ENCODE assay signal across 8 cellular contexts in the genomic region with DNA sequence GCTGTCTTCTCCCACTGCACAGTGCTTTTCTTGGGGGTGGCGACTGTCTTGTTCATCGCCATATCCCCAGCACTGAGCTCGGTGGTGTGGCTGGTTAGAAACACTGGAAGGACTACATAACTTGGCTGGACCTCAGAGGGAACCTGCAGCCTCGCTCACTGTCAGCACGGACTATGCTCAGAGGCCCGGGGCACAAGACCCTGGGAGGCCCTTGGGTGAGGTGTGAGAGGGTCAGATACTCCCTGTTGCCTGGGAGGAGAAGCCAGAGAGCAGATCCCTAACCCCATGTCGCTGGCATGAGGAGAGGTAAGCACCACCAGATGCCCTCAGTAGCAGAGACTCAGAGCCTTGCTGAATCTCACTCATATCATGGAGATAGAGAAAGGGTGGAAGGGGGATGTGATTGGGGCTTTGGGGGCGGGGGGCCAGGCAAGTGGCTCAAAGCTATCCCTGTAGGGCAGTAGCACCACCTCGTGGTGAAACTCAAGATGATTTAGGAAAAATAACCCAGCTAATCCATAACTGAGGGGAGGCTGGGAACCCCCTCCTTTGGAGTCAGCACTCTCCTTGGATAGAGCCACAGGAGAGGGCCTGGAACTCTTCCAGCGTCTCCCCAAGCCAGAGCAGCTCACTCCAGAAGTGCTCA. TPM values are rescaled to one million over a fixed set of nuclear protein-coding genes. Genes with fewer than 3 reads are reported as not detected.
DNase-seq lines count a peak whose midpoint lies in the region; ATAC-seq and TF ChIP-seq lines count a peak whose summit lies in the region.

No MANE protein-coding gene starts in this region.

- WGBS in neuronal stem cell (ENCODE audit: extremely low coverage in 2 of 2, insufficient read length in 2 of 2, insufficient replicate concordance in 1 of 2), 2 donors, result no CpG with 5 or more reads among the region's 10 CpGs

- no peaks in the 10 kb centered on the region for H3K27me3 ChIP-seq in CD4-positive, alpha-beta T cell (ENCODE audit: control insufficient read depth, insufficient read depth, low read length)
- H3K27me3 ChIP-seq in fibroblast of lung (ENCODE audit: control insufficient read depth, insufficient read depth, low read length), result no peaks in the 10 kb centered on the region
- H3K27me3 ChIP-seq in neuronal stem cell (ENCODE audit: control insufficient read depth in 3 of 3, insufficient read depth in 3 of 3, low read depth in 1 of 3, low read length in 3 of 3), result peaks cover 0 to 17% (median 0%) of the 10 kb centered on the region in 3 experiments

- H3K4me1 ChIP-seq in HEK293 (ENCODE audit: control insufficient read depth, insufficient read depth, low read length) (no peaks in the 10 kb centered on the region), fibroblast of lung (ENCODE audit: control insufficient read depth, extremely low read depth, insufficient read depth, low read length) (peaks cover 2% of the 10 kb centered on the region), neuronal stem cell (ENCODE audit: control insufficient read depth in 2 of 2, insufficient read depth in 1 of 2, low read depth in 1 of 2, low read length in 2 of 2) (peaks cover 9 to 29% of the 10 kb centered on the region in 2 donors)

- H3K9ac ChIP-seq in fibroblast of lung (ENCODE audit: insufficient read depth, low read length), result no peak overlapping the region
- peak overlapping the region; percentile 24 for H3K9ac ChIP-seq in neuronal stem cell (ENCODE audit: low read depth, low read length, poor library complexity)

- H3K27me3 Mint-ChIP-seq in CD4-positive, alpha-beta T cell, result no peaks in the 10 kb centered on the region

- H2BK5ac ChIP-seq in neuronal stem cell (ENCODE audit: low read length), result no peak overlapping the region

- no peak overlapping the region for H4K91ac ChIP-seq in neuronal stem cell (ENCODE audit: low read depth, low read length, poor library complexity)

- no peak overlapping the region for H4K8ac ChIP-seq in neuronal stem cell (ENCODE audit: low read depth, low read length)

- H3K79me1 ChIP-seq in neuronal stem cell (ENCODE audit: low read depth, low read length), result no peaks in the 10 kb centered on the region

- POLR2A ChIA-PET in CD4-positive, alpha-beta T cell (lab: Charles Lee), result interaction anchor here (0.6 to 16.4 kb wide), 16 partner anchors 9 to 1359 kb away, joined by 3 to 274 read pairs (median 5); a partner anchor contains a TSS
- POLR2A ChIA-PET in HEK293 (lab: Yijun Ruan, JAX), result interaction anchor here (0.6 to 2.5 kb wide), 15 partner anchors 10 to 133 kb away, joined by 3 to 13 read pairs (median 4); a partner anchor contains a TSS

- no peak overlapping the region for H2BK120ac ChIP-seq in neuronal stem cell (ENCODE audit: low read depth, low read length)

- DNase-seq in CD4-positive, alpha-beta T cell, result peak in 4 of 10 experiments; percentile 23 to 41 (median 32)
- peak in 1 of 2 donors; percentile 53 for DNase-seq in fibroblast of lung (ENCODE audit: low read depth in 2 of 2)
- DNase-seq in neuronal stem cell (ENCODE audit: low spot score), result no peak
- no peak for DNase-seq in KG1 (lab: John Stamatoyannopoulos, UW)

- no peak overlapping the region for H2BK15ac ChIP-seq in neuronal stem cell (ENCODE audit: low read length)

- H3K14ac ChIP-seq in neuronal stem cell (ENCODE audit: low read length), result no peak overlapping the region

- no peak overlapping the region for H2BK12ac ChIP-seq in neuronal stem cell (ENCODE audit: low read length)

- H3K79me2 ChIP-seq in fibroblast of lung (ENCODE audit: control insufficient read depth, insufficient read depth, low read length), result no peaks in the 10 kb centered on the region

- intact Hi-C loops in CD4-positive, alpha-beta T cell (cut with DNase I, micrococcal nuclease), result loop anchor here (1.0 kb wide), 6 partner anchors 41 to 187 kb away; no protein-coding TSS in a partner anchor

- H3K9me3 Mint-ChIP-seq in CD4-positive, alpha-beta T cell, result no peaks in the 10 kb centered on the region

- ATAC-seq in CD4-positive, alpha-beta T cell (ENCODE audit: poor library complexity), result peak; percentile 44
- ATAC-seq in GM21786 (IDR thresholded peaks at IDR 0.05; ENCODE audit: unreplicated experiment) (no peak), HG03280 (IDR thresholded peaks at IDR 0.05; ENCODE audit: unreplicated experiment) (no peak)

- no peaks in the 10 kb centered on the region for H3K36me3 Mint-ChIP-seq in CD4-positive, alpha-beta T cell (ENCODE audit: low read depth)

- peaks cover 46% of the 10 kb centered on the region for H3K4me1 Mint-ChIP-seq in CD4-positive, alpha-beta T cell (ENCODE audit: low read depth)

- H3K4me2 ChIP-seq in fibroblast of lung (ENCODE audit: extremely low read depth, insufficient read depth, low read length), result no peak overlapping the region
- no peak overlapping the region for H3K4me2 ChIP-seq in neuronal stem cell (ENCODE audit: insufficient read depth, low read length, poor library complexity, severe bottlenecking)

- H3K4me3 Mint-ChIP-seq in CD4-positive, alpha-beta T cell, result no peak overlapping the region

- CTCF ChIA-PET in CD4-positive, alpha-beta T cell (lab: Charles Lee), result interaction anchor here (0.5 to 13.5 kb wide), 23 partner anchors 11 to 782 kb away, joined by 3 to 164 read pairs (median 10); a partner anchor contains a TSS
- CTCF ChIA-PET in HEK293 (lab: Yijun Ruan, JAX), result interaction anchor here (0.5 to 16.6 kb wide), 61 partner anchors 9 to 804 kb away, joined by 3 to 271 read pairs (median 5); a partner anchor contains a TSS

- peak; percentile 62 for TF ChIP-seq CTCF in CD4-positive, alpha-beta T cell (IDR thresholded peaks at IDR 0.05)
- TF ChIP-seq CTCF in HEK293 (tag by site-specific recombination; IDR thresholded peaks at IDR 0.05) (no peak), WI38 (IDR thresholded peaks at IDR 0.05; ENCODE audit: low read depth, low read length) (peak; percentile 10), fibroblast of lung (conservative IDR thresholded peaks at IDR 0.05 in 1 of 2, IDR thresholded peaks at IDR 0.05 in 1 of 2; ENCODE audit: low read depth in 1 of 2, low read length in 2 of 2) (peak; percentile 41)

- H2AFZ ChIP-seq in fibroblast of lung (ENCODE audit: low read length) (no peak overlapping the region), neuronal stem cell (ENCODE audit: low read length) (no peak overlapping the region)

- no peak overlapping the region for H3K27ac Mint-ChIP-seq in CD4-positive, alpha-beta T cell

- H4K20me1 ChIP-seq in fibroblast of lung (ENCODE audit: control insufficient read depth, extremely low read depth, insufficient read depth, low read length), result no peaks in the 10 kb centered on the region

- H3K27ac ChIP-seq in CD4-positive, alpha-beta T cell (ENCODE audit: low read depth, low read length), result no peak overlapping the region
- no peak overlapping the region for H3K27ac ChIP-seq in HEK293 (ENCODE audit: extremely low read depth, low read depth, low read length)
- no peak overlapping the region for H3K27ac ChIP-seq in fibroblast of lung (ENCODE audit: insufficient read depth, low read length)
- H3K27ac ChIP-seq in neuronal stem cell (replicated peaks; ENCODE audit: low read length), result no peak overlapping the region

- H3K4me3 ChIP-seq in HEK293 (ENCODE audit: low read depth, low read length) (no peak overlapping the region), WI38 (ENCODE audit: low read depth, low read length) (no peak overlapping the region), fibroblast of lung (replicated peaks in 1 of 4; ENCODE audit: control extremely low read depth in 1 of 4, insufficient read depth in 1 of 4, low read depth in 3 of 4, low read length in 4 of 4) (no peak overlapping the region), neuronal stem cell (ENCODE audit: low read length in 2 of 2) (no peak overlapping the region)

- H3K18ac ChIP-seq in neuronal stem cell (ENCODE audit: low read length), result peak overlapping the region; percentile 71

- no peaks in the 10 kb centered on the region for H3K9me3 ChIP-seq in CD4-positive, alpha-beta T cell (ENCODE audit: control insufficient read depth, low read length)
- no peaks in the 10 kb centered on the region for H3K9me3 ChIP-seq in HEK293 (ENCODE audit: control insufficient read depth, insufficient read depth, low read depth, low read length)
- H3K9me3 ChIP-seq in fibroblast of lung (ENCODE audit: control insufficient read depth, insufficient read depth, low read depth, low read length), result no peaks in the 10 kb centered on the region
- H3K9me3 ChIP-seq in neuronal stem cell (replicated peaks in 1 of 2; ENCODE audit: control insufficient read depth in 2 of 2, insufficient read depth in 1 of 2, low read depth in 1 of 2, low read length in 2 of 2), result no peaks in the 10 kb centered on the region

- peak overlapping the region; percentile 48 for H2AK5ac ChIP-seq in neuronal stem cell (ENCODE audit: low read depth, low read length)

- no peaks in the 10 kb centered on the region for H3K36me3 ChIP-seq in HEK293 (ENCODE audit: control insufficient read depth in 2 of 2, insufficient read depth in 1 of 2, low read length in 2 of 2)
- no peaks in the 10 kb centered on the region for H3K36me3 ChIP-seq in fibroblast of lung (ENCODE audit: control insufficient read depth, insufficient read depth, low read length)
- H3K36me3 ChIP-seq in neuronal stem cell (replicated peaks in 1 of 2; ENCODE audit: control insufficient read depth in 2 of 2, insufficient read depth in 2 of 2, low read length in 2 of 2), result no peaks in the 10 kb centered on the region

- H3K23ac ChIP-seq in neuronal stem cell (ENCODE audit: low read depth, low read length, poor library complexity), result peak overlapping the region; percentile 59

- H3K4ac ChIP-seq in neuronal stem cell (ENCODE audit: low read length), result no peak overlapping the region

TF ChIP-seq in HEK293, 187 proteins besides CTCF, POLR2A, EP300 and RAD21:
- TF ChIP-seq ZNF394 (tag by site-specific recombination; IDR thresholded peaks at IDR 0.05; ENCODE audit: borderline replicate concordance) (0 out of 2 replicates have a peak, but pooled peaks have one; percentile 40), ZNF654 (tag by site-specific recombination; IDR thresholded peaks at IDR 0.05; ENCODE audit: low read depth) (peak; percentile 52), ZNF175 (tag by site-specific recombination; IDR thresholded peaks at IDR 0.05) (no peak), MZF1 (tag by site-specific recombination; IDR thresholded peaks at IDR 0.05; ENCODE audit: borderline replicate concordance) (no peak)

RNA-seq across cellular contexts. Expression of a gene that starts 18.7 kb away (rescaled TPM):
- 100 to 1,000 TPM; 116 to 122 TPM for total RNA-seq in CD4-positive, alpha-beta T cell
- 23.6 and 28.1 TPM in 2 replicates for total RNA-seq in fibroblast of lung
- polyA plus RNA-seq in fibroblast of lung, result 31.6 and 35.4 TPM in 2 replicates
- polyA plus RNA-seq in fibroblast of lung (2012), result 47.2 and 50.5 TPM in 2 replicates
- polyA minus RNA-seq in fibroblast of lung (ENCODE audit: low replicate concordance), result 94.8 and 140 TPM in 2 replicates
- 26.3 TPM for polyA plus RNA-seq in neuronal stem cell (2013, experiment 1 of 2)
- polyA plus RNA-seq in neuronal stem cell (2013, experiment 2 of 2), result 27.4 TPM
